24 cellular contexts compared by ENCODE assay signal in genomic region chr12:32505546-32505945, GRCh38.
DNase-seq lines count a peak whose midpoint lies in the region; ATAC-seq and TF ChIP-seq lines count a peak whose summit lies in the region.
"Had no signal": no experiment of that assay in that cellular context is flagged by ENCODE, and none has a peak within 500 bp of the region (broad histone marks: within the 10 kb centered on the region; RNA-seq: fewer than 3 reads in every experiment).

No MANE protein-coding gene starts in this region.

- H3K9me3 Mint-ChIP-seq in endodermal cell, result no peaks in the 10 kb centered on the region
- H3K9me3 Mint-ChIP-seq in neural crest cell, result no peaks in the 10 kb centered on the region
- H3K9me3 Mint-ChIP-seq: activated B cell treated with CpG ODN at 0.5 μM for 24 hours; activated naive CD4-positive, alpha-beta T cell treated with anti-CD3 and anti-CD28 coated beads, Interleukin-2, amount 50 U/mL, for 24 hours; CD4-positive, CD25-positive, alpha-beta regulatory T cell; H9 had no signal

- no peak overlapping the region for H3K27ac ChIP-seq in BLaER1 treated with 17β-estradiol and CSF1 and Interleukin-3, amounts not matched to agents 10 nM and 100 nM
- H3K27ac ChIP-seq in HEK293 (ENCODE audit: extremely low read depth, low read depth, low read length) (no peak overlapping the region), endodermal cell (ENCODE audit: low read depth, low read length) (no peak overlapping the region)
- H3K27ac ChIP-seq: lower lobe of right lung, tibial artery had no signal

- no peaks in the 10 kb centered on the region for H3K36me3 ChIP-seq in BLaER1 treated with 17β-estradiol and CSF1 and Interleukin-3, amounts not matched to agents 10 nM and 100 nM
- H3K36me3 ChIP-seq in HEK293 (ENCODE audit: control insufficient read depth in 2 of 2, insufficient read depth in 1 of 2, low read length in 2 of 2), result no peaks in the 10 kb centered on the region
- H3K36me3 ChIP-seq in endodermal cell (ENCODE audit: control insufficient read depth, insufficient read depth, low read length), result no peaks in the 10 kb centered on the region
- H3K36me3 ChIP-seq: lower lobe of right lung, tibial artery had no signal

- H3K27me3 Mint-ChIP-seq in endodermal cell (ENCODE audit: insufficient read depth) (no peaks in the 10 kb centered on the region), neural crest cell (ENCODE audit: low read depth) (no peaks in the 10 kb centered on the region)
- H3K27me3 Mint-ChIP-seq: activated B cell treated with CpG ODN at 0.5 μM for 24 hours; activated naive CD4-positive, alpha-beta T cell treated with anti-CD3 and anti-CD28 coated beads, Interleukin-2, amount 50 U/mL, for 24 hours had no signal

- TF ChIP-seq CTCF in HEK293 (tag by site-specific recombination; IDR thresholded peaks at IDR 0.05) (no peak), endodermal cell (conservative IDR thresholded peaks at IDR 0.05) (no peak), neural crest cell (conservative IDR thresholded peaks at IDR 0.05) (no peak)

- no peak overlapping the region for H3K4me3 ChIP-seq in BLaER1 treated with 17β-estradiol and CSF1 and Interleukin-3, amounts not matched to agents 10 nM and 100 nM
- H3K4me3 ChIP-seq in HEK293 (ENCODE audit: low read depth, low read length) (no peak overlapping the region), endodermal cell (ENCODE audit: low read length) (no peak overlapping the region)
- H3K4me3 ChIP-seq: lower lobe of right lung, tibial artery had no signal

- WGBS in endodermal cell (ENCODE audit: insufficient coverage in 1 of 2, insufficient read length in 1 of 2), 2 experiments, result 91 to 95% methylated on average over 4 to 7 of the region's 7 CpGs

- H3K4me2 ChIP-seq in BLaER1 treated with 17β-estradiol and CSF1 and Interleukin-3, amounts not matched to agents 10 nM and 100 nM, result peak overlapping the region in 10 of 11 experiments; percentile 1 to 41 (median 20); a peak in 10 of 22 replicates

- H3K4me3 Mint-ChIP-seq in endodermal cell (no peak overlapping the region), neural crest cell (peak overlapping the region; percentile 14)
- H3K4me3 Mint-ChIP-seq: activated B cell treated with CpG ODN at 0.5 μM for 24 hours; activated naive CD4-positive, alpha-beta T cell treated with anti-CD3 and anti-CD28 coated beads, Interleukin-2, amount 50 U/mL, for 24 hours; CD4-positive, CD25-positive, alpha-beta regulatory T cell; H9 had no signal

- H3K27me3 ChIP-seq in BLaER1 treated with 17β-estradiol and CSF1 and Interleukin-3, amounts not matched to agents 10 nM and 100 nM, result no peaks in the 10 kb centered on the region
- H3K27me3 ChIP-seq in endodermal cell (ENCODE audit: control insufficient read depth, insufficient read depth, low read length, poor library complexity, severe bottlenecking), result no peaks in the 10 kb centered on the region
- H3K27me3 ChIP-seq: tibial artery had no signal

- H3K9me3 ChIP-seq in BLaER1 treated with 17β-estradiol and CSF1 and Interleukin-3, amounts not matched to agents 10 nM and 100 nM (replicated peaks in 1 of 11), result no peaks in the 10 kb centered on the region
- H3K9me3 ChIP-seq in HEK293 (ENCODE audit: control insufficient read depth, insufficient read depth, low read depth, low read length), result no peaks in the 10 kb centered on the region
- H3K9me3 ChIP-seq in endodermal cell (ENCODE audit: control insufficient read depth, low read length), result no peaks in the 10 kb centered on the region
- H3K9me3 ChIP-seq: lower lobe of right lung, tibial artery had no signal

- H4K20me1 ChIP-seq in BLaER1 treated with 17β-estradiol and CSF1 and Interleukin-3, amounts not matched to agents 10 nM and 100 nM, result peaks cover 0 to 24% (median 0%) of the 10 kb centered on the region in 11 experiments; a peak in 1 of 22 replicates

- peak overlapping the region; percentile 1 for H3K27ac Mint-ChIP-seq in endodermal cell
- H3K27ac Mint-ChIP-seq in neural crest cell (ENCODE audit: unreplicated experiment), result no peak overlapping the region
- H3K27ac Mint-ChIP-seq: activated B cell treated with CpG ODN at 0.5 μM for 24 hours; activated naive CD4-positive, alpha-beta T cell treated with anti-CD3 and anti-CD28 coated beads, Interleukin-2, amount 50 U/mL, for 24 hours; CD4-positive, CD25-positive, alpha-beta regulatory T cell had no signal

- H3K9ac ChIP-seq in BLaER1 treated with 17β-estradiol and CSF1 and Interleukin-3, amounts not matched to agents 10 nM and 100 nM, result no peak overlapping the region
- H3K9ac ChIP-seq in endodermal cell (ENCODE audit: extremely low read depth, low read length, poor library complexity, severe bottlenecking), result no peak overlapping the region

- H3K4me1 Mint-ChIP-seq in endodermal cell, result peaks cover 47% of the 10 kb centered on the region
- peaks cover 66% of the 10 kb centered on the region for H3K4me1 Mint-ChIP-seq in neural crest cell
- H3K4me1 Mint-ChIP-seq: activated naive CD4-positive, alpha-beta T cell treated with anti-CD3 and anti-CD28 coated beads, Interleukin-2, amount 50 U/mL, for 24 hours; CD4-positive, CD25-positive, alpha-beta regulatory T cell had no signal

- H3K4me1 ChIP-seq in BLaER1 treated with 17β-estradiol and CSF1 and Interleukin-3, amounts not matched to agents 10 nM and 100 nM, result peaks cover 6 to 39% (median 9%) of the 10 kb centered on the region in 10 experiments; a peak in 13 of 20 replicates
- H3K4me1 ChIP-seq in HEK293 (ENCODE audit: control insufficient read depth, insufficient read depth, low read length) (peaks cover 10% of the 10 kb centered on the region), endodermal cell (ENCODE audit: control insufficient read depth, insufficient read depth, low read length) (peaks cover 7% of the 10 kb centered on the region)

- DNase-seq in endodermal cell, result no peak
- DNase-seq in neural crest cell (ENCODE audit: low read depth, low spot score), result no peak
- no peak for DNase-seq in cerebellar cortex (ENCODE audit: low spot score)
- no peak for DNase-seq in COLO829 (ENCODE audit: low spot score)
- DNase-seq in hypothalamus (lab: John Stamatoyannopoulos, UW), result no peak
- DNase-seq: activated B cell treated with CpG ODN at 0.5 μM for 24 hours; activated CD4-positive, alpha-beta T cell treated with anti-CD3 and anti-CD28 coated beads, Interleukin-2, amount 50 U/mL, for 4 hours; activated CD8-positive, alpha-beta memory T cell treated with anti-CD3 and anti-CD28 coated beads, Interleukin-2, amount 50 U/mL, for 4 hours; CD4-positive, CD25-positive, alpha-beta regulatory T cell; EL; erythroblast; H9; lower lobe of right lung; NCI-H1417 treated with DMSO at 0.1 percent for 48 hours; NCI-H2081 treated with DMSO at 0.1 percent for 48 hours; NCI-H82; OCI-M1; stimulated activated naive CD8-positive, alpha-beta T cell treated with anti-CD3 and anti-CD28 coated beads, Interleukin-15, Interleukin-2, amounts not matched to agents 100 U/mL and 50 U/mL, for 24 hours; tibial artery had no signal

- no peak for ATAC-seq in GM18498 (IDR thresholded peaks at IDR 0.05; ENCODE audit: unreplicated experiment)
- ATAC-seq: lower lobe of right lung; SK-N-SH treated with all-trans-retinoic acid at 6 μM for 48 hours; stimulated activated naive CD8-positive, alpha-beta T cell treated with anti-CD3 and anti-CD28 coated beads, Interleukin-15, Interleukin-2, amounts not matched to agents 100 U/mL and 50 U/mL, for 24 hours had no signal

- H3K36me3 Mint-ChIP-seq in endodermal cell (ENCODE audit: low read depth), result peaks cover 6% of the 10 kb centered on the region
- H3K36me3 Mint-ChIP-seq in neural crest cell (ENCODE audit: low read depth), result no peaks in the 10 kb centered on the region
- H3K36me3 Mint-ChIP-seq: activated naive CD4-positive, alpha-beta T cell treated with anti-CD3 and anti-CD28 coated beads, Interleukin-2, amount 50 U/mL, for 24 hours; CD4-positive, CD25-positive, alpha-beta regulatory T cell had no signal

- POLR2A ChIA-PET in HEK293 (lab: Yijun Ruan, JAX), result no interaction called here

- CTCF ChIA-PET in HEK293 (lab: Yijun Ruan, JAX), result no interaction called here

TF ChIP-seq in HEK293, 187 proteins besides CTCF, POLR2A, EP300 and RAD21:
- peak; percentile 72 for TF ChIP-seq SCRT2 (tag by site-specific recombination; IDR thresholded peaks at IDR 0.05)
- no peak for TF ChIP-seq ZNF2 (tag by site-specific recombination; IDR thresholded peaks at IDR 0.05)
TF ChIP-seq in HEK293: peak in this region for 1.
